ENCODE assay signal across 13 cellular contexts in the genomic region with DNA sequence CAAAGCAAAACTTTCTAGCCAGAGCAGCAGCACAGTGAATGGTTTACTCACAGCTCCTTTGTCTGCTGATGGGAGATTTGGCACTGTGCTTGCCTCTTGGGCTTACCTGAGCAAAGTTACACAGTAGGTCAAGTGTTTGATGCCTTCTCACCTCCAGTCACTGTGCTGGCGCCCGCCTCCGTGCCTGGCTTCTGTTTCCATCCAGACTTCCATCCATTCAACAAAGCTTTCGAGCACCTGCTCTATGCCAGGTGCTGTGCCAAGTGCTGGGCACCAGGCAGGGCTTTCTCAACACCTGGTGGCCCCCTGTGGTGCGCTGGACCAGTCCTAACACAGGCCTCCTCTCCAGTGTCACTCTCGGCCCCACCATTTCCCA.
DNase-seq lines count a peak whose midpoint lies in the region; ATAC-seq and TF ChIP-seq lines count a peak whose summit lies in the region.
"Had no signal": no experiment of that assay in that cellular context is flagged by ENCODE, and none has a peak within 500 bp of the region (broad histone marks: within the 10 kb centered on the region; RNA-seq: fewer than 3 reads in every experiment).

No MANE protein-coding gene starts in this region.

- DNase-seq in Right ventricle myocardium inferior (ENCODE audit: missing footprints) (no peak), left cardiac atrium (no peak), coronary artery (ENCODE audit: low spot score) (no peak), aorta (no peak)
- no peak for DNase-seq in NK-92 treated with Interleukin-12 subunit alpha and Interleukin-12 subunit beta, amount 100 ng/mL, for 24 hours (lab: John Stamatoyannopoulos, UW)
- DNase-seq: activated naive CD8-positive, alpha-beta T cell treated with anti-CD3 and anti-CD28 coated beads, Interleukin-2, amount 10 ng/mL, durations not matched to agents 7 days and 5 days; CD8-positive, alpha-beta T cell; colonic mucosa; immature natural killer cell had no signal

- no peaks in the 10 kb centered on the region for H3K9me3 ChIP-seq in aorta (ENCODE audit: control insufficient read depth, low read length)
- H3K9me3 ChIP-seq: A549, colonic mucosa had no signal

- peaks cover 4% of the 10 kb centered on the region for H3K27me3 Mint-ChIP-seq in nephron (ENCODE audit: low read depth)
- H3K27me3 Mint-ChIP-seq: activated naive CD8-positive, alpha-beta T cell treated with anti-CD3 and anti-CD28 coated beads, Interleukin-2, amount 10 ng/mL, durations not matched to agents 7 days and 5 days had no signal

- H3K4me1 Mint-ChIP-seq in nephron: peaks cover 23% of the 10 kb centered on the region
- H3K4me1 Mint-ChIP-seq: activated naive CD8-positive, alpha-beta T cell treated with anti-CD3 and anti-CD28 coated beads, Interleukin-2, amount 10 ng/mL, durations not matched to agents 7 days and 5 days; immature natural killer cell had no signal

- H3K27ac ChIP-seq in coronary artery (peak overlapping the region; percentile 89 to 91), aorta (ENCODE audit: low read depth in 1 of 2, low read length in 2 of 2) (peak overlapping the region in 1 of 2 donors; percentile 69)
- H3K27ac ChIP-seq: A549, colonic mucosa had no signal

- no peaks in the 10 kb centered on the region for H3K9me3 Mint-ChIP-seq in nephron
- H3K9me3 Mint-ChIP-seq: activated naive CD8-positive, alpha-beta T cell treated with anti-CD3 and anti-CD28 coated beads, Interleukin-2, amount 10 ng/mL, durations not matched to agents 7 days and 5 days; CD8-positive, alpha-beta T cell; immature natural killer cell had no signal

- intact Hi-C loops in Right ventricle myocardium inferior (cut with DNase I) (loop anchor here (2.0 to 5.0 kb wide), 6 partner anchors 48 to 294 kb away; no protein-coding TSS in a partner anchor), left cardiac atrium (cut with DNase I) (loop anchor here in 1 of 2 donors (5.0 kb wide), 1 partner anchor 249 kb away; a partner anchor contains a TSS), aorta (cut with DNase I) (loop anchor here in 1 of 2 donors (5.0 kb wide), 2 partner anchors 54 to 174 kb away; no protein-coding TSS in a partner anchor)

- no peaks in the 10 kb centered on the region for H3K36me3 Mint-ChIP-seq in nephron (ENCODE audit: low read depth)
- H3K36me3 Mint-ChIP-seq: activated naive CD8-positive, alpha-beta T cell treated with anti-CD3 and anti-CD28 coated beads, Interleukin-2, amount 10 ng/mL, durations not matched to agents 7 days and 5 days; CD8-positive, alpha-beta T cell; immature natural killer cell had no signal

- peak overlapping the region in 2 of 3 experiments; percentile 29 to 65 for H3K27ac Mint-ChIP-seq in nephron
- H3K27ac Mint-ChIP-seq: activated naive CD8-positive, alpha-beta T cell treated with anti-CD3 and anti-CD28 coated beads, Interleukin-2, amount 10 ng/mL, durations not matched to agents 7 days and 5 days; CD8-positive, alpha-beta T cell; immature natural killer cell had no signal

- H3K4me3 ChIP-seq in coronary artery (peak overlapping the region; percentile 11), aorta (ENCODE audit: low read length in 2 of 2) (no peak overlapping the region)
- H3K4me3 ChIP-seq: A549, colonic mucosa had no signal

- H3K36me3 ChIP-seq in aorta (ENCODE audit: control insufficient read depth in 1 of 2, insufficient read depth in 2 of 2, low read length in 1 of 2): no peaks in the 10 kb centered on the region
- H3K36me3 ChIP-seq: colonic mucosa had no signal

- TF ChIP-seq CTCF in coronary artery (IDR thresholded peaks at IDR 0.05) (no peak), nephron (IDR thresholded peaks at IDR 0.05; ENCODE audit: unreplicated experiment in 3 of 3) (no peak)

- no peaks in the 10 kb centered on the region for H3K27me3 ChIP-seq in aorta (ENCODE audit: control insufficient read depth in 1 of 2, insufficient read depth in 2 of 2, low read length in 1 of 2)
- H3K27me3 ChIP-seq: colonic mucosa had no signal

- H3K4me1 ChIP-seq in aorta (ENCODE audit: control insufficient read depth in 1 of 2, insufficient read depth in 2 of 2, low read length in 2 of 2): peaks cover 4 to 18% of the 10 kb centered on the region in 2 donors
- H3K4me1 ChIP-seq: colonic mucosa had no signal

- peak; percentile 6 for ATAC-seq in Right ventricle myocardium inferior
- no peak for ATAC-seq in left cardiac atrium
- peak; percentile 2 for ATAC-seq in aorta (ENCODE audit: low FRiP score)
- no peak for ATAC-seq in GM18858 (IDR thresholded peaks at IDR 0.05; ENCODE audit: unreplicated experiment)
- ATAC-seq in HG02642 (IDR thresholded peaks at IDR 0.05; ENCODE audit: poor library complexity, unreplicated experiment): no peak
- ATAC-seq: CD8-positive, alpha-beta T cell had no signal

- 91 to 93% methylated on average over 6 of the region's 6 CpGs for WGBS in aorta, 2 donors

- H3K4me3 Mint-ChIP-seq in nephron: no peak overlapping the region
- H3K4me3 Mint-ChIP-seq: activated naive CD8-positive, alpha-beta T cell treated with anti-CD3 and anti-CD28 coated beads, Interleukin-2, amount 10 ng/mL, durations not matched to agents 7 days and 5 days; CD8-positive, alpha-beta T cell; immature natural killer cell had no signal

Comparison
In these comparisons a context has a peak if more than half of its experiments do, and no peak if none do; other contexts are left out.
1. ATAC-seq: peak in Right ventricle myocardium inferior (single experiment) and aorta (single experiment); none in left cardiac atrium (0 of 2), GM18858 (single experiment) and HG02642 (single experiment).